In genomic region chr7:148515728-148516715, GRCh38 we compare ENCODE assay signal across 22 cellular contexts.
"Had no signal": no experiment of that assay in that cellular context is flagged by ENCODE, and none has a peak within 500 bp of the region (broad histone marks: within the 10 kb centered on the region; RNA-seq: fewer than 3 reads in every experiment).

No MANE protein-coding gene starts in this region.

- H3K4me1 ChIP-seq: esophagus squamous epithelium, gastrocnemius medialis, psoas muscle, right atrium auricular region, thyroid gland had no signal

- H3K36me3 Mint-ChIP-seq: activated naive CD4-positive, alpha-beta T cell treated with anti-CD3 and anti-CD28 coated beads, Interleukin-2, amount 10 ng/mL, durations not matched to agents 7 days and 5 days; brain; natural killer cell treated with Interleukin-12 subunit alpha and Interleukin-12 subunit beta and Interleukin-15 and Interleukin-18, amount 100 ng/mL, for 72 hours had no signal

- H3K27ac ChIP-seq: esophagus squamous epithelium, gastrocnemius medialis, ovary, psoas muscle, right atrium auricular region, thyroid gland had no signal

- H3K4me3 Mint-ChIP-seq: activated naive CD4-positive, alpha-beta T cell treated with anti-CD3 and anti-CD28 coated beads, Interleukin-2, amount 10 ng/mL, durations not matched to agents 7 days and 5 days; activated T-cell treated with anti-CD3 and anti-CD28 coated beads, Interleukin-2, amount 50 U/mL, for 4 hours; brain; effector memory CD8-positive, alpha-beta T cell; natural killer cell treated with Interleukin-12 subunit alpha and Interleukin-12 subunit beta and Interleukin-15 and Interleukin-18, amount 100 ng/mL, for 72 hours; T-helper 1 cell treated with Interleukin-12 subunit alpha and Interleukin-12 subunit beta and Interleukin-4 antibody, amounts not matched to agents 30 μg/mL and 1 μg/mL, for 36 hours; WTC11 had no signal

- H3K4me1 Mint-ChIP-seq: brain had no signal

- H3K27ac Mint-ChIP-seq: activated naive CD4-positive, alpha-beta T cell treated with anti-CD3 and anti-CD28 coated beads, Interleukin-2, amount 10 ng/mL, durations not matched to agents 7 days and 5 days; brain; effector memory CD8-positive, alpha-beta T cell; natural killer cell treated with Interleukin-12 subunit alpha and Interleukin-12 subunit beta and Interleukin-15 and Interleukin-18, amount 100 ng/mL, for 72 hours; T-helper 1 cell treated with Interleukin-12 subunit alpha and Interleukin-12 subunit beta and Interleukin-4 antibody, amounts not matched to agents 30 μg/mL and 1 μg/mL, for 36 hours; WTC11 had no signal

- ATAC-seq: activated T-cell treated with anti-CD3 and anti-CD28 coated beads, Interleukin-2, amount 50 U/mL, for 4 hours; effector memory CD8-positive, alpha-beta T cell; gastrocnemius medialis; left ventricle myocardium superior; natural killer cell treated with Interleukin-12 subunit alpha and Interleukin-12 subunit beta and Interleukin-15 and Interleukin-18, amount 100 ng/mL, for 72 hours; psoas muscle; stimulated activated naive CD8-positive, alpha-beta T cell treated with anti-CD3 and anti-CD28 coated beads, Interleukin-15, Interleukin-2, amounts not matched to agents 100 U/mL and 50 U/mL, for 24 hours; WTC11 had no signal

- H3K9me3 ChIP-seq: esophagus squamous epithelium, gastrocnemius medialis, ovary, psoas muscle, right atrium auricular region, thyroid gland had no signal

- H3K27me3 ChIP-seq: gastrocnemius medialis, ovary, right atrium auricular region, thyroid gland had no signal

- H3K36me3 ChIP-seq: esophagus squamous epithelium, gastrocnemius medialis, ovary, right atrium auricular region, thyroid gland had no signal

- H3K4me3 ChIP-seq: esophagus squamous epithelium, gastrocnemius medialis, ovary, psoas muscle, right atrium auricular region, thyroid gland had no signal

- DNase-seq: activated CD8-positive, alpha-beta memory T cell treated with anti-CD3 and anti-CD28 coated beads for 24 hours; activated CD8-positive, alpha-beta memory T cell treated with anti-CD3 and anti-CD28 coated beads, Interleukin-2, amount 50 U/mL, for 4 hours; activated effector memory CD4-positive, alpha-beta T cell treated with Interleukin-2 at 50 U/mL for 16 hours; activated naive CD4-positive, alpha-beta T cell treated with anti-CD3 and anti-CD28 coated beads, Interleukin-2, amount 10 ng/mL, durations not matched to agents 7 days and 5 days; activated T-cell treated with anti-CD3 and anti-CD28 coated beads, Interleukin-2, amount 50 U/mL, for 4 hours; central memory CD4-positive, alpha-beta T cell; effector memory CD8-positive, alpha-beta T cell; esophagus squamous epithelium; gastrocnemius medialis; head of caudate nucleus; left ventricle myocardium superior; ovary; psoas muscle; stimulated activated CD4-positive, alpha-beta T cell treated with anti-CD3 and anti-CD28 coated beads, Interleukin-4, amount 100 ng/mL, for 24 hours; stimulated activated naive CD8-positive, alpha-beta T cell treated with anti-CD3 and anti-CD28 coated beads, Interleukin-15, Interleukin-2, amounts not matched to agents 100 U/mL and 50 U/mL, for 24 hours; T1000; thyroid gland had no signal

- H3K9me3 Mint-ChIP-seq: activated naive CD4-positive, alpha-beta T cell treated with anti-CD3 and anti-CD28 coated beads, Interleukin-2, amount 10 ng/mL, durations not matched to agents 7 days and 5 days; activated T-cell treated with anti-CD3 and anti-CD28 coated beads, Interleukin-2, amount 50 U/mL, for 4 hours; effector memory CD8-positive, alpha-beta T cell; natural killer cell treated with Interleukin-12 subunit alpha and Interleukin-12 subunit beta and Interleukin-15 and Interleukin-18, amount 100 ng/mL, for 72 hours; T-helper 1 cell treated with Interleukin-12 subunit alpha and Interleukin-12 subunit beta and Interleukin-4 antibody, amounts not matched to agents 30 μg/mL and 1 μg/mL, for 36 hours had no signal
